Comparison of ENCODE assay signal across 8 cellular contexts in the genomic region with DNA sequence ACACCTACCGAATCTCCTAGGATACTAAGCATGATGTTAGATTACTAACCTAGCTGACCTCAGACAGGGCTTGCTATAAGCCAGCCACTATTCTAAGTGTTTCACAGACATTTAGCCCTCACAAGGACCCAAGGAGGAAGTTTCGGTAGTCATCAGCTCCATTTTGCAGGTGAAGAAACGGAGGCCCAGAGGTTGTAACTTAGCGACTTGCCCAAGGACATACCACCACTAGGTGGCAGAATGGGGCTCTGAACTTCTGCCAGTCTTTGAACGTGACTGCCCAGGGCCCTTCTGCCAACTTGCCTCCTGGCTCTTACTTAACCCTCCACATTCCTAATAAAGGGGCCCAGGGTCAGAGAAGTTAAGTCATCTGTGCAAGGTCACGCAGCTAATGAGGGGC.
DNase-seq lines count a peak whose midpoint lies in the region; TF ChIP-seq lines count a peak whose summit lies in the region.

No MANE protein-coding gene starts in this region.

- H3K4me3 ChIP-seq in A673 (ENCODE audit: low read depth, low read length, poor library complexity, severe bottlenecking) (no peak overlapping the region), GM06990 (replicated peaks; ENCODE audit: low read depth, low read length) (no peak overlapping the region)

- H3K27me3 ChIP-seq in A673 (replicated peaks; ENCODE audit: insufficient read depth, low read depth, low read length, poor library complexity) (no peaks in the 10 kb centered on the region), GM06990 (replicated peaks; ENCODE audit: control insufficient read depth, insufficient read depth, low read length) (no peaks in the 10 kb centered on the region)

- no peak overlapping the region for H3K27ac ChIP-seq in A673 (ENCODE audit: low read depth, low read length, poor library complexity, severe bottlenecking)

- CTCF ChIA-PET in A673 (lab: Charles Lee): no interaction called here

- no peaks in the 10 kb centered on the region for H3K4me1 ChIP-seq in A673 (ENCODE audit: insufficient read depth, low read length, poor library complexity, severe bottlenecking)

- intact Hi-C loops in A673 (cut with micrococcal nuclease; ENCODE audit: unreplicated experiment) (loop anchor here (1.0 to 2.0 kb wide), 3 partner anchors 138 to 283 kb away; no protein-coding TSS in a partner anchor), head of caudate nucleus (cut with DNase I) (no loop called here)

- H3K9me3 ChIP-seq in A673 (ENCODE audit: low read depth, low read length, poor library complexity, severe bottlenecking): no peaks in the 10 kb centered on the region

- H3K36me3 ChIP-seq in A673 (ENCODE audit: insufficient read depth, low read length, poor library complexity, severe bottlenecking) (no peaks in the 10 kb centered on the region), GM06990 (ENCODE audit: control insufficient read depth, insufficient read depth, low read length) (no peaks in the 10 kb centered on the region)

- DNase-seq in A673 (ENCODE audit: low spot score) (peak; percentile 55), GM06990 (ENCODE audit: extremely low read depth, insufficient read length) (peak; percentile 16), NCI-H345 (lab: John Stamatoyannopoulos, UW) (peak; percentile 35), head of caudate nucleus (peak in 34 of 42 donors; percentile 12 to 71 (median 42)), middle frontal gyrus (ENCODE audit: extremely low spot score, low spot score) (no peak), H4 (ENCODE audit: low spot score) (no peak)
- peak; percentile 70 for DNase-seq in activated CD8-positive, alpha-beta memory T cell treated with anti-CD3 and anti-CD28 coated beads for 24 hours
- peak; percentile 51 to 54 for DNase-seq in stimulated activated CD4-positive, alpha-beta T cell treated with anti-CD3 and anti-CD28 coated beads, Interleukin-2, amount 100 ng/mL, for 48 hours

- POLR2A ChIA-PET in A673 (lab: Charles Lee; ENCODE audit: low non-redundant PET): no interaction called here

- BruUV-seq in A673 (replicated peaks; lab: Mats Ljungman, UMichigan): no TSS peak

- TF ChIP-seq CTCF in A673 (conservative IDR thresholded peaks at IDR 0.05; ENCODE audit: low read depth, low read length) (peak; percentile 76), GM06990 (IDR thresholded peaks at IDR 0.05; ENCODE audit: insufficient read depth, low read length, poor library complexity, severe bottlenecking) (peak; percentile 84)

Comparison
In these comparisons a context has a peak if more than half of its experiments do, and no peak if none do; other contexts are left out.
1. DNase-seq: peak in A673 (single experiment), GM06990 (single experiment), NCI-H345 (single experiment), activated CD8-positive, alpha-beta memory T cell treated with anti-CD3 and anti-CD28 coated beads for 24 hours (single experiment), head of caudate nucleus (34 of 42) and stimulated activated CD4-positive, alpha-beta T cell treated with anti-CD3 and anti-CD28 coated beads, Interleukin-2, amount 100 ng/mL, for 48 hours (2 of 2); none in middle frontal gyrus (single experiment) and H4 (single experiment).